Comparison of ENCODE assay signal across 8 cellular contexts in the genomic region with DNA sequence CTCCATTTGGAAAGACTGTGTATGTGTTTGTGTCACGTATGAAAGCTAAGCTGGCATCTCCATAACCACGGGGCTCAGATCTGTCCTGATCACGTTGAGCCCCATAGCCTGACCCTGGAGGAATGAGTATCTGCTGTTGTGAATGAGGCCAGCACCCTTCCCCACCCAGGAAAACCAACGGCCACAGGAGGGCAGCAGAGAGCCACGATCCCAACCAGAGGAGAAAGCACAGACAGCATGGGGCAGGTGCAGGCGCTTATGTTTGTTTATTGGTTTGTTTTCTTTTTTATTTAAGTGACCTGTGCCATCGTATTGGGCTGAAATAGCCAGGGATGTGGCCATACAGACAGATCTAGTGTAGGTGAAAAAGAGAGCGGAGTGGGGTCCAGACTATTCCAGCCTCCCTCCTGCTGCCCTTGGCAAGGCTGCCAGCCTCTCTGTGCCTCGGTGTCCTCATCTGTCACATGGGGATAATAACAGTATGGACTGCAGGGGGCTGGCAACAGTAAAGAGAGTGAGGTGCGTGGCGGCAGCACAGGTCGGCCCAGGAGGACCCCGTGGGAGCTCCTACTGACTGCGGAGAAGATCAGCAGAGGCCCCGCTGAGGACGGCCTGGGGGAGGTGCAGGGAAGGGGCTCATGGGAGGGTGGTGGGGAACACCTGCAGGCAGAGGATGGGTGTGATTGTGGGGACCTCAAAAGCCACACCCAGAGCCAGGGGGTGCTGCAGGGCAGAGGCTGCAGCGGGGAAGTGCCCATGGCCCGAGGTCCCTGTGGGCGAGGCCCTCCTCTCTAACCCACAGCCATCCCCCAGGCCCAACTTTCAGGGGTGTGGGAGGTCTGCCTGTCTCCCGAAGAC. TPM values are rescaled to one million over a fixed set of nuclear protein-coding genes. Genes with fewer than 3 reads are reported as not detected.
DNase-seq lines count a peak whose midpoint lies in the region; ATAC-seq and TF ChIP-seq lines count a peak whose summit lies in the region.

No MANE protein-coding gene starts in this region.

- POLR2A ChIA-PET in CD4-positive, alpha-beta memory T cell (lab: Charles Lee; ENCODE audit: partially characterized antibody), result interaction anchor here (0.9 to 1.8 kb wide), 6 partner anchors 11 to 356 kb away, joined by 3 to 7 read pairs (median 3); a partner anchor contains a TSS

- peaks cover 0 to 9% (median 1%) of the 10 kb centered on the region in 8 donors for H3K9me3 Mint-ChIP-seq in CD4-positive, alpha-beta memory T cell
- peaks cover 2% of the 10 kb centered on the region for H3K9me3 Mint-ChIP-seq in endodermal cell

- peaks cover 7 to 25% of the 10 kb centered on the region in 2 donors for H3K27me3 Mint-ChIP-seq in CD4-positive, alpha-beta memory T cell
- peaks cover 48% of the 10 kb centered on the region for H3K27me3 Mint-ChIP-seq in endodermal cell (ENCODE audit: insufficient read depth)

- peaks cover 4% of the 10 kb centered on the region for H3K27me3 ChIP-seq in CD4-positive, alpha-beta memory T cell (ENCODE audit: insufficient read depth, low read length)
- H3K27me3 ChIP-seq in endodermal cell (ENCODE audit: control insufficient read depth, insufficient read depth, low read length, poor library complexity, severe bottlenecking), result no peaks in the 10 kb centered on the region

- H3K9ac ChIP-seq in endodermal cell (ENCODE audit: extremely low read depth, low read length, poor library complexity, severe bottlenecking), result no peak overlapping the region

- intact Hi-C loops in CD4-positive, alpha-beta memory T cell (cut with micrococcal nuclease), result loop anchor here (1.0 to 5.0 kb wide), 4 partner anchors 23 to 375 kb away; a partner anchor contains a TSS

- peak; percentile 61 for ATAC-seq in GM19468 (IDR thresholded peaks at IDR 0.05; ENCODE audit: extremely low read depth, unreplicated experiment)

- H3K9me3 ChIP-seq in CD4-positive, alpha-beta memory T cell (ENCODE audit: control insufficient read depth in 1 of 2, low read length in 2 of 2), result no peaks in the 10 kb centered on the region
- H3K9me3 ChIP-seq in endodermal cell (ENCODE audit: control insufficient read depth, low read length), result no peaks in the 10 kb centered on the region

- H3K36me3 ChIP-seq in CD4-positive, alpha-beta memory T cell (ENCODE audit: insufficient read depth, low read length), result no peaks in the 10 kb centered on the region
- no peaks in the 10 kb centered on the region for H3K36me3 ChIP-seq in endodermal cell (ENCODE audit: control insufficient read depth, insufficient read depth, low read length)

- H3K4me3 Mint-ChIP-seq in CD4-positive, alpha-beta memory T cell, result peak overlapping the region; percentile 74 to 89 (median 84)
- no peak overlapping the region for H3K4me3 Mint-ChIP-seq in endodermal cell

- H3K36me3 Mint-ChIP-seq in CD4-positive, alpha-beta memory T cell, result peaks cover 0 to 2% of the 10 kb centered on the region in 2 donors
- H3K36me3 Mint-ChIP-seq in endodermal cell (ENCODE audit: low read depth), result no peaks in the 10 kb centered on the region

- peak overlapping the region; percentile 94 to 99 (median 97) for H3K27ac Mint-ChIP-seq in CD4-positive, alpha-beta memory T cell
- H3K27ac Mint-ChIP-seq in endodermal cell, result peak overlapping the region; percentile 89

- 55 to 61% methylated on average over 8 to 20 of the region's 20 CpGs for WGBS in endodermal cell (ENCODE audit: insufficient coverage in 1 of 2, insufficient read length in 1 of 2), 2 experiments

- peak; percentile 82 to 89 (median 87) for DNase-seq in CD4-positive, alpha-beta memory T cell
- DNase-seq in HPDE6-E6E7 (ENCODE audit: extremely low spot score), result peak; percentile 83
- DNase-seq in NOMO-1 (lab: John Stamatoyannopoulos, UW; ENCODE audit: unreplicated experiment in 2 of 2), result peak; percentile 55 to 60
- DNase-seq in activated CD8-positive, alpha-beta memory T cell treated with anti-CD3 and anti-CD28 coated beads for 4 hours (ENCODE audit: low read depth in 2 of 2), result peak; percentile 80 to 85
- peak; percentile 98 for DNase-seq in endodermal cell
- peak; percentile 81 for DNase-seq in middle frontal gyrus (ENCODE audit: extremely low spot score, low spot score)
- DNase-seq in stimulated activated CD8-positive, alpha-beta memory T cell treated with anti-CD3 and anti-CD28 coated beads, Interleukin-7, amount 100 ng/mL, for 1 hour (ENCODE audit: low read depth in 2 of 2), result peak; percentile 76 to 95

- TF ChIP-seq CTCF in endodermal cell (conservative IDR thresholded peaks at IDR 0.05), result peak; percentile 92

- H3K27ac ChIP-seq in CD4-positive, alpha-beta memory T cell (ENCODE audit: low read depth, low read length), result peak overlapping the region; percentile 90
- no peak overlapping the region for H3K27ac ChIP-seq in endodermal cell (ENCODE audit: low read depth, low read length)

- peak overlapping the region in 1 of 2 donors; percentile 66 for H3K4me3 ChIP-seq in CD4-positive, alpha-beta memory T cell (ENCODE audit: low read length in 2 of 2)
- H3K4me3 ChIP-seq in endodermal cell (ENCODE audit: low read length), result no peak overlapping the region

- peaks cover 23% of the 10 kb centered on the region for H3K4me1 ChIP-seq in CD4-positive, alpha-beta memory T cell (ENCODE audit: insufficient read depth, low read length)
- no peaks in the 10 kb centered on the region for H3K4me1 ChIP-seq in endodermal cell (ENCODE audit: control insufficient read depth, insufficient read depth, low read length)

- CTCF ChIA-PET in CD4-positive, alpha-beta memory T cell (lab: Charles Lee; ENCODE audit: partially characterized antibody), result interaction anchor here (0.8 to 2.5 kb wide), 6 partner anchors 9 to 375 kb away, joined by 3 to 11 read pairs (median 4); a partner anchor contains a TSS

- peaks cover 12 to 35% (median 21%) of the 10 kb centered on the region in 4 donors for H3K4me1 Mint-ChIP-seq in CD4-positive, alpha-beta memory T cell
- peaks cover 11% of the 10 kb centered on the region for H3K4me1 Mint-ChIP-seq in endodermal cell

RNA-seq across cellular contexts. Expression of a gene that starts 12.1 kb away (rescaled TPM):
- not detected for total RNA-seq in CD4-positive, alpha-beta memory T cell
- polyA plus RNA-seq in CD4-positive, alpha-beta memory T cell, result not detected
- total RNA-seq in endodermal cell, result not detected
- not detected for polyA plus RNA-seq in endodermal cell (2013, experiment 1 of 2)
- not detected for polyA plus RNA-seq in endodermal cell (2013, experiment 2 of 2)

RNA-seq across cellular contexts. Expression of a gene that starts 28.5 kb away (rescaled TPM):
- not detected for total RNA-seq in CD4-positive, alpha-beta memory T cell
- not detected for polyA plus RNA-seq in CD4-positive, alpha-beta memory T cell
- not detected for total RNA-seq in endodermal cell
- polyA plus RNA-seq in endodermal cell (2013, experiment 1 of 2), result not detected
- polyA plus RNA-seq in endodermal cell (2013, experiment 2 of 2), result not detected

RNA-seq across cellular contexts. Expression of a gene that starts 45.5 kb away (rescaled TPM):
- 1 to 10 TPM; 3.3 to 4.2 TPM for total RNA-seq in CD4-positive, alpha-beta memory T cell
- under 1 TPM; 0.63 to 0.69 TPM for polyA plus RNA-seq in CD4-positive, alpha-beta memory T cell
- total RNA-seq in endodermal cell, result not detected
- polyA plus RNA-seq in endodermal cell (2013, experiment 1 of 2), result 0.21 TPM
- polyA plus RNA-seq in endodermal cell (2013, experiment 2 of 2), result 0.29 TPM

Comparison
In these comparisons a context has a peak if more than half of its experiments do, and no peak if none do; other contexts are left out.
1. RNA of a gene that starts 45.5 kb away (total RNA-seq): 3.3 to 4.2 TPM in CD4-positive, alpha-beta memory T cell; not detected in endodermal cell; every median in the first group is over 4 times any median in the second.
2. Peak in every context shown above with its lines, with median percentiles within 50 percentile points of each other: DNase-seq.